ENCODE assay signal across 1 cellular context in genomic region chr5:126884269-126884819, GRCh38.
A peak's percentile ranks its signal among the peaks of the same experiment; 100 is the strongest.
TF ChIP-seq lines count a peak whose summit lies in the region.

No MANE protein-coding gene starts in this region.

TF ChIP-seq in K562, 482 proteins besides CTCF, POLR2A, EP300 and RAD21 (continued from another document and continues in another):
- TF ChIP-seq ZNF592 (IDR thresholded peaks at IDR 0.05) (peak; percentile 67; the same call in 1 of the 2 replicates), STAT5A (IDR thresholded peaks at IDR 0.05; ENCODE audit: borderline replicate concordance, low read length) (peak; percentile 97), SPI1 (IDR thresholded peaks at IDR 0.05; ENCODE audit: borderline replicate concordance, low read depth, low read length) (no peak), ZNF395 (CRISPR knock-in tag; IDR thresholded peaks at IDR 0.05) (peak; percentile 87), POLR2B (IDR thresholded peaks at IDR 0.05; ENCODE audit: low read depth, partially characterized antibody) (peak; percentile 44), MTA3 (IDR thresholded peaks at IDR 0.05; ENCODE audit: borderline replicate concordance) (peak; percentile 92), NFATC3 (IDR thresholded peaks at IDR 0.05) (peak; percentile 93), TCFL5 (CRISPR knock-in tag; conservative IDR thresholded peaks at IDR 0.05) (peak; percentile 4; the same call in 1 of the 2 replicates), ZBTB33 (CRISPR knock-in tag; IDR thresholded peaks at IDR 0.05) (peak; percentile 50; the same call in 1 of the 2 replicates), NR2C1 (IDR thresholded peaks at IDR 0.05) (peak; percentile 37; the same call in 1 of the 2 replicates), NR2C1 (tag; IDR thresholded peaks at IDR 0.05) (peak; percentile 44; the same call in 1 of the 2 replicates), TAL1 (IDR thresholded peaks at IDR 0.05) (peak; percentile 99), LARP7 (IDR thresholded peaks at IDR 0.05) (0 out of 2 replicates have a peak, but pooled peaks have one; percentile 15), PML (IDR thresholded peaks at IDR 0.05; ENCODE audit: low read length) (peak; percentile 98), NEUROD1 (IDR thresholded peaks at IDR 0.05; ENCODE audit: borderline replicate concordance, low read depth, low read length, partially characterized antibody) (peak; percentile 93), AFF4 (CRISPR knock-in tag; IDR thresholded peaks at IDR 0.05) (no peak), ZNF384 (IDR thresholded peaks at IDR 0.05; ENCODE audit: low read depth, low read length) (peak; percentile 55), JUND (IDR thresholded peaks at IDR 0.05; ENCODE audit: borderline replicate concordance, low read depth, low read length) (peak; percentile 98), JUND (tag; IDR thresholded peaks at IDR 0.05; ENCODE audit: borderline replicate concordance, low read depth, low read length) (peak; percentile 98; the same call in 2 of the 3 replicates), AFF1 (IDR thresholded peaks at IDR 0.05; ENCODE audit: low read depth in 1 of 2, partially characterized antibody in 2 of 2) (peak; percentile 69 to 91), RNF2 (IDR thresholded peaks at IDR 0.05) (peak; percentile 93), FOXA3 (CRISPR knock-in tag; conservative IDR thresholded peaks at IDR 0.05 in 1 of 2, IDR thresholded peaks at IDR 0.05 in 1 of 2) (peak in 1 of 2 experiments; percentile 61; a peak in 2 of 4 replicates), RBM14 (IDR thresholded peaks at IDR 0.05; ENCODE audit: borderline replicate concordance, insufficient read depth, low read depth, low read length) (no peak), DMBX1 (CRISPR knock-in tag; IDR thresholded peaks at IDR 0.05; ENCODE audit: borderline replicate concordance) (peak; percentile 84), RCOR1 (IDR thresholded peaks at IDR 0.05; ENCODE audit: borderline replicate concordance in 1 of 2, low read depth in 2 of 2, low read length in 2 of 2) (peak; percentile 81 to 98; a peak in 3 of 4 replicates), NFE2 (IDR thresholded peaks at IDR 0.05; ENCODE audit: low read depth) (peak; percentile 90), ARID1B (IDR thresholded peaks at IDR 0.05) (peak; percentile 100), SMAD1 (IDR thresholded peaks at IDR 0.05; ENCODE audit: low read depth, low read length, partially characterized antibody) (peak; percentile 93), SRSF7 (optimal IDR thresholded peaks at IDR 0.05; ENCODE audit: low read depth, low read length) (no peak), SMARCC2 (IDR thresholded peaks at IDR 0.05; ENCODE audit: low read depth) (peak; percentile 100), MTA1 (IDR thresholded peaks at IDR 0.05; ENCODE audit: borderline replicate concordance) (peak; percentile 89), FOXK2 (conservative IDR thresholded peaks at IDR 0.05 in 1 of 2, IDR thresholded peaks at IDR 0.05 in 1 of 2; ENCODE audit: low read depth in 2 of 2) (peak; percentile 82 to 84), TRIM25 (IDR thresholded peaks at IDR 0.05; ENCODE audit: borderline replicate concordance) (peak; percentile 55; the same call in 1 of the 2 replicates), TSC22D4 (tag; IDR thresholded peaks at IDR 0.05) (no peak), KLF10 (CRISPR knock-in tag; IDR thresholded peaks at IDR 0.05) (no peak), RBM39 (optimal IDR thresholded peaks at IDR 0.05; ENCODE audit: low read depth, low read length) (no peak), ZBTB26 (CRISPR knock-in tag; IDR thresholded peaks at IDR 0.05) (no peak), ZFP91 (CRISPR knock-in tag; IDR thresholded peaks at IDR 0.05) (no peak), SP1 (CRISPR knock-in tag; IDR thresholded peaks at IDR 0.05) (peak; percentile 68), ZBED1 (IDR thresholded peaks at IDR 0.05) (peak; percentile 88; the same call in 1 of the 2 replicates), C11orf30 (IDR thresholded peaks at IDR 0.05; ENCODE audit: low read depth) (peak; percentile 89), ZNF79 (CRISPR knock-in tag; IDR thresholded peaks at IDR 0.05; ENCODE audit: low read depth) (0 out of 2 replicates have a peak, but pooled peaks have one; percentile 46)
